ENCODE assay signal across 1 cellular context in the genomic region with DNA sequence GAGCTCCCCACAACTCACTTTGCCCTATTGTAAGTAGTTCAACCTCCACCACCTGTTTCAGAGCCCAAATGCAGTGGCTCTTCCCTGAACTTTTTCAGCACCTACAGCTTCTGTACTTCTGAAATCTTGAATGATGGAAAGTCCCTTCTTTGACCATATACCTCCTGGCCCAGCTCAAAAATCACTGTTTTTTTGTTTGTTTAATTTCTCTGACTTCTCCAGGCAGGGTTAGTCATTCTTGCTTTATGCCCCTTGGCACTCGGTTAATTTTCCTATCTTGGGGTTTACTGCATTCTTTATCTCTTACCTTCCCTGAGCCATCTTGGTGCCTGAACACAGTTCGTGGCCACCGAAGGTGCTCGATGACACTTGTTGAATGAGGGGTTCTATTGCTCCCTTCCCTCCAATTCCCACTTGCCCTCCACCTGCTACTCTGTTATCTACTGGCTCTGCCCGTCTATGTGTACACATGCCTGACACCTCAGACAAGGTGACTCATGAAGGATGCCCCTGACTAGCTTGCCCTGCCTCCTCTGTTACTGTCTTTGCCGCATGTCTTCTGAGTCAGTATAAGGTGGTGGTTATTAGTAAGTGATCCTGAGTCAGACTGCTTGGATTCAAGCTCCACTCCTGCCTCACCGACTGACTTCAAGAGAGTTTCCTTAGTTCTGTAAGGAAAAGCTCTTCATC.
TF ChIP-seq lines count a peak whose summit lies in the region.

No MANE protein-coding gene starts in this region.

TF ChIP-seq in K562, 482 proteins besides CTCF, POLR2A, EP300 and RAD21:
- TF ChIP-seq FOS (IDR thresholded peaks at IDR 0.05; ENCODE audit: extremely low read depth, insufficient read length) (no peak), ETV1 (tag; conservative IDR thresholded peaks at IDR 0.05; ENCODE audit: low read depth) (no peak), NFATC3 (IDR thresholded peaks at IDR 0.05) (no peak), FOSL1 (tag; conservative IDR thresholded peaks at IDR 0.05) (peak; percentile 84), MAFF (IDR thresholded peaks at IDR 0.05; ENCODE audit: low read length) (no peak), ZNF184 (CRISPR knock-in tag; IDR thresholded peaks at IDR 0.05) (no peak), CBFA2T2 (conservative IDR thresholded peaks at IDR 0.05) (0 out of 2 replicates have a peak, but pooled peaks have one; percentile 7), ZNF121 (CRISPR knock-in tag; conservative IDR thresholded peaks at IDR 0.05) (no peak), TFAM (CRISPR knock-in tag; conservative IDR thresholded peaks at IDR 0.05) (no peak), CBFA2T3 (IDR thresholded peaks at IDR 0.05) (peak; percentile 42; the same call in 1 of the 2 replicates), KHSRP (IDR thresholded peaks at IDR 0.05) (no peak), EP400 (IDR thresholded peaks at IDR 0.05) (no peak), ATF7 (IDR thresholded peaks at IDR 0.05) (no peak), JUND (IDR thresholded peaks at IDR 0.05; ENCODE audit: borderline replicate concordance, low read depth, low read length) (no peak), JUND (tag; IDR thresholded peaks at IDR 0.05; ENCODE audit: borderline replicate concordance, low read depth, low read length) (0 out of 3 replicates have a peak, but pooled peaks have one; percentile 17)
- TF ChIP-seq, protein P1, sequence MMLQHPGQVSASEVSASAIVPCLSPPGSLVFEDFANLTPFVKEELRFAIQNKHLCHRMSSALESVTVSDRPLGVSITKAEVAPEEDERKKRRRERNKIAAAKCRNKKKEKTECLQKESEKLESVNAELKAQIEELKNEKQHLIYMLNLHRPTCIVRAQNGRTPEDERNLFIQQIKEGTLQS (IDR thresholded peaks at IDR 0.05): peak; percentile 54; the same call in 1 of the 2 replicates
- TF ChIP-seq, protein P1 (CRISPR knock-in tag; conservative IDR thresholded peaks at IDR 0.05): no peak
- TF ChIP-seq, protein P2, sequence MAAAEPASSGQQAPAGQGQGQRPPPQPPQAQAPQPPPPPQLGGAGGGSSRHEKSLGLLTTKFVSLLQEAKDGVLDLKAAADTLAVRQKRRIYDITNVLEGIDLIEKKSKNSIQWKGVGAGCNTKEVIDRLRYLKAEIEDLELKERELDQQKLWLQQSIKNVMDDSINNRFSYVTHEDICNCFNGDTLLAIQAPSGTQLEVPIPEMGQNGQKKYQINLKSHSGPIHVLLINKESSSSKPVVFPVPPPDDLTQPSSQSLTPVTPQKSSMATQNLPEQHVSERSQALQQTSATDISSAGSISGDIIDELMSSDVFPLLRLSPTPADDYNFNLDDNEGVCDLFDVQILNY (CRISPR knock-in tag; IDR thresholded peaks at IDR 0.05): no peak
